ENCODE assay signal across 8 cellular contexts in the genomic region with DNA sequence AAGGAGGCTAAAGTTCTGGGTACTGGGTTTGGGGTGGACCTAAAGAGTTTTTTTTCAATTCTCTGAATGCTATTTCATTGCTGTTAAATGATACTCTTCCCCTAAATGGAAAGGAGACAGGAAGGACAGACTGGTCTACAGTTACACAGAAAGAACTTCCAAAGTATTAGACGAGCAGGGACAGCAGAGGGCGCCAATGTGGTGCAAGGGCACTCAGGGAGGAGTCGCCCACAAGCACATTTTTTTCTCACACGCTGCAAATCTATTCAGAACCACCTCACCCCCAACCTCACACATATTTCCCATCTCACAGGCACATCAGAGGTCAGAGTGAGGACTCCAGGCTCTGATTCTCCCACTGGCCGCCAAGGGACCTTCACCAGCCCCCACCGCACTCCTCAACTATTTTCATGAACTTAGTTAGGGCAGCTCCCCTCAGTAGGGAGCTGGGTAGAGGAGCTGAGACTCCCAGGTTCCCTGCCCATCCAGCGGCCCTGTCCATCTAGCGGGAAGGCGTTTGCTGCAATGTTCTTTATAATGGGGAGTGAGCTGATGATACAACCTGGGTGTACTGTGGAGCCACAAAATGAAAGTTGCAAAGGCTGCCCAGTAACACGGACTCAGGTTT. TPM values are rescaled to one million over a fixed set of nuclear protein-coding genes. Genes with fewer than 3 reads are reported as not detected.
A peak's percentile ranks its signal among the peaks of the same experiment; 100 is the strongest.
DNase-seq lines count a peak whose midpoint lies in the region; ATAC-seq and TF ChIP-seq lines count a peak whose summit lies in the region.

No MANE protein-coding gene starts in this region.

- H2AFZ ChIP-seq in osteoblast (ENCODE audit: low read length) = peak overlapping the region; percentile 52

- H3K9me3 ChIP-seq in A673 (ENCODE audit: low read depth, low read length, poor library complexity, severe bottlenecking) (no peaks in the 10 kb centered on the region), osteoblast (ENCODE audit: low read depth, low read length) (no peaks in the 10 kb centered on the region), thyroid gland (no peaks in the 10 kb centered on the region)

- TF ChIP-seq POLR2A in thyroid gland (IDR thresholded peaks at IDR 0.05) = no peak

- H3K27me3 ChIP-seq in A673 (replicated peaks; ENCODE audit: insufficient read depth, low read depth, low read length, poor library complexity) (peaks cover 43% of the 10 kb centered on the region), osteoblast (ENCODE audit: insufficient read depth, low read length) (peaks cover 78% of the 10 kb centered on the region), thyroid gland (peaks cover 16% of the 10 kb centered on the region)

- DNase-seq in A673 (ENCODE audit: low spot score) = peak; percentile 94
- DNase-seq in NCI-H1048 (lab: John Stamatoyannopoulos, UW) = peak; percentile 43
- DNase-seq in SK-MEL-5 (ENCODE audit: low read depth, low spot score) = peak; percentile 98
- DNase-seq in activated naive CD4-positive, alpha-beta T cell (lab: John Stamatoyannopoulos, UW) = peak in 3 of 4 experiments; percentile 31 to 63 (median 43)
- DNase-seq in globus pallidus (ENCODE audit: low spot score) = peak; percentile 76
- peak; percentile 95 for DNase-seq in osteoblast (ENCODE audit: insufficient read length, low spot score, missing footprints)
- peak; percentile 78 to 82 for DNase-seq in thyroid gland

- H3K4me2 ChIP-seq in osteoblast (ENCODE audit: insufficient read depth, low read length) = peak overlapping the region; percentile 90

- peak; percentile 66 for ATAC-seq in GM19025 (IDR thresholded peaks at IDR 0.05; ENCODE audit: low read depth, unreplicated experiment)

- H3K79me2 ChIP-seq in osteoblast (ENCODE audit: insufficient read depth, low read length) = no peaks in the 10 kb centered on the region

- WGBS in thyroid gland, 2 donors = 6 to 8% methylated on average over 10 of the region's 10 CpGs

- H3K4me3 ChIP-seq in A673 (ENCODE audit: low read depth, low read length, poor library complexity, severe bottlenecking) (peak overlapping the region; percentile 36), osteoblast (ENCODE audit: insufficient read depth, low read length) (peak overlapping the region; percentile 64), thyroid gland (replicated peaks in 1 of 3) (no peak overlapping the region)

- POLR2A ChIA-PET in A673 (lab: Charles Lee; ENCODE audit: low non-redundant PET) = no interaction called here

- H3K27ac ChIP-seq in A673 (ENCODE audit: low read depth, low read length, poor library complexity, severe bottlenecking) (no peak overlapping the region), osteoblast (ENCODE audit: low read depth, low read length) (no peak overlapping the region), thyroid gland (no peak overlapping the region)

- peak; percentile 91 for TF ChIP-seq CTCF in A673 (conservative IDR thresholded peaks at IDR 0.05; ENCODE audit: low read depth, low read length)
- TF ChIP-seq CTCF in osteoblast (IDR thresholded peaks at IDR 0.05; ENCODE audit: extremely low read depth, low read depth, low read length) = peak; percentile 89
- TF ChIP-seq CTCF in thyroid gland (IDR thresholded peaks at IDR 0.05) = peak; percentile 29 to 77 (median 54)

- H4K20me1 ChIP-seq in osteoblast (ENCODE audit: insufficient read depth, low read length) = peaks cover 2% of the 10 kb centered on the region

- CTCF ChIA-PET in A673 (lab: Charles Lee) = interaction anchor here (0.6 to 2.1 kb wide), 4 partner anchors 18 to 511 kb away, joined by 3 to 12 read pairs (median 4); no protein-coding TSS in a partner anchor

- intact Hi-C loops in A673 (cut with micrococcal nuclease; ENCODE audit: unreplicated experiment) (loop anchor here (1.0 to 10.0 kb wide), 3 partner anchors 86 to 492 kb away; no protein-coding TSS in a partner anchor), thyroid gland (cut with DNase I) (no loop called here)

- H3K4me1 ChIP-seq in A673 (ENCODE audit: insufficient read depth, low read length, poor library complexity, severe bottlenecking) (peaks cover 9% of the 10 kb centered on the region), osteoblast (ENCODE audit: insufficient read depth, low read length) (peaks cover 12% of the 10 kb centered on the region), thyroid gland (peaks cover 3 to 34% of the 10 kb centered on the region in 2 donors)

- in situ Hi-C loops in SK-MEL-5 (cut with HindIII; ENCODE audit: low pct_unique_long_range_greater_than_20kb, low sequenced_read_pairs) = no loop called here

- H3K36me3 ChIP-seq in A673 (ENCODE audit: insufficient read depth, low read length, poor library complexity, severe bottlenecking) (no peaks in the 10 kb centered on the region), osteoblast (ENCODE audit: insufficient read depth, low read length) (no peaks in the 10 kb centered on the region), thyroid gland (no peaks in the 10 kb centered on the region)

- no TSS peak for BruUV-seq in A673 (replicated peaks; lab: Mats Ljungman, UMichigan)

RNA-seq across cellular contexts. Expression of a gene that starts 6.8 kb away (rescaled TPM):
- total RNA-seq in A673 (2021) (not detected in 2 replicates), osteoblast (not detected in 2 replicates), thyroid gland (10 to 100 TPM; 22.7 to 56.5 (median 26.3) TPM)
- not detected in 2 replicates for total RNA-seq in SK-MEL-5 (2014; rRNA removed; shearing (Covaris generic))
- not detected in 2 replicates for polyA plus RNA-seq in SK-MEL-5 (2015; cell fraction: cytosol; rRNA removed)
- polyA plus RNA-seq in SK-MEL-5 (2015; cell fraction: nucleus; rRNA removed) = not detected in 2 replicates

Comparison
In these comparisons a context has a peak if more than half of its experiments do, and no peak if none do; other contexts are left out.
1. DNase-seq: peak in every context shown above with its lines; median percentile 98 in SK-MEL-5; 95 in osteoblast; 94 in A673; 80 in thyroid gland; 76 in globus pallidus; 43 in NCI-H1048; 43 in activated naive CD4-positive, alpha-beta T cell.
2. H3K4me3 ChIP-seq: peak in A673 (single experiment) and osteoblast (single experiment); none in thyroid gland (0 of 3).
3. RNA of a gene that starts 6.8 kb away (total RNA-seq): 22.7 to 56.5 TPM in thyroid gland; not detected in A673, not detected in SK-MEL-5 and not detected in osteoblast; every median in the first group is over 10 times any median in the second.
4. Peak in every context shown above with its lines, with median percentiles within 50 percentile points of each other: CTCF ChIP-seq.